In the genomic region with DNA sequence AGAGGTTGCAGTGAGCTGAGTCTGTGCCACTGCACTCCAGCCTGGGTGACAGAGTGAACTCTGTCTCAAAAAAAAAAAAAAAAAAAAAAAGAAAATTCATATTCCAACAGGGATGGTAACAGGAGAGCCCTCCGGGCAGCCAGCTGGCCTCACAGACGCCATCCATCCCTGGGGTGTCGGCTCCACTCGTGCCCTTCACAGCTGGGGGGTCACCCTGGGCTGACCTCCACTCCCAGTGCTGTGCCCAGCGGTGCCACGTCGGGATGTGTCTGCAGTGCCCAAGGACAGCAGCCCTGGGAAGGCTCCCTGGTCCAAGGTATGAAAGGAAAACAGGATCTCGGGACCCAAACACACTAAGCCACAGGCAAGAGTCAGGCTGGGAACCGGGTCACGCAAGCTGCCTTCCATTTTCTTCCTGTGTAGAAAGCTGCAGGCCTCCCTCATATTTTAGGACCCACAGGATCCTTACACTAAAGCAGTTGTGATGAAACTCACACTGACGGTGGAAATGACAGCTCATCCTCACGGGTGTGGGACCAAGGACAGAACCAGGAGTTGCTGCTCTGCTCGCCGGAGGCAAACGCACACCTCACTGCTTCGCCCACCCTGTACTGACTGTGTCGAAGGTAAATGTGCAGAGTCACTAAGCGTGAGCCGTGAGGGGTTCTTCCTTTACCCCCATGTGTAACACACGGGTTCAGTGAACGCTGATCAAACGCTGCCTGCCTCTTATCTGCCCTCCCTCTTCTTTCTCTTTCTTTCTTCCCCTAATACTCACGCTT, we compare ENCODE assay signal across 9 cellular contexts. TPM values are rescaled to one million over a fixed set of nuclear protein-coding genes. Genes with fewer than 3 reads are reported as not detected.
DNase-seq lines count a peak whose midpoint lies in the region; ATAC-seq and TF ChIP-seq lines count a peak whose summit lies in the region.
"Had no signal": no experiment of that assay in that cellular context is flagged by ENCODE, and none has a peak within 500 bp of the region (broad histone marks: within the 10 kb centered on the region; RNA-seq: fewer than 3 reads in every experiment).

No MANE protein-coding gene starts in this region.

- H3K79me2 ChIP-seq in hepatocyte: peaks cover 82% of the 10 kb centered on the region

- peak; percentile 44 for DNase-seq in activated naive CD4-positive, alpha-beta T cell treated with anti-CD3 and anti-CD28 coated beads for 36 hours
- no peak for DNase-seq in activated naive CD4-positive, alpha-beta T cell (lab: John Stamatoyannopoulos, UW)
- peak; percentile 27 to 30 for DNase-seq in activated CD8-positive, alpha-beta memory T cell treated with anti-CD3 and anti-CD28 coated beads for 4 hours (ENCODE audit: low read depth in 2 of 2)
- peak; percentile 54 for DNase-seq in hepatocyte (ENCODE audit: low spot score)
- no peak for DNase-seq in activated effector memory CD4-positive, alpha-beta T cell treated with Interleukin-2 at 50 U/mL for 16 hours
- no peak for DNase-seq in NCI-H526 (lab: John Stamatoyannopoulos, UW)
- no peak for DNase-seq in G401 (ENCODE audit: low spot score)
- DNase-seq: activated CD4-positive, CD25-positive, alpha-beta regulatory T cell treated with anti-CD3 and anti-CD28 coated beads, Interleukin-2, amount 50 U/mL, for 72 hours had no signal

- H2AFZ ChIP-seq in hepatocyte: no peak overlapping the region

- H3K36me3 ChIP-seq in hepatocyte (replicated peaks; ENCODE audit: insufficient read depth, low read depth): no peaks in the 10 kb centered on the region

- 72% methylated on average over 23 of the region's 23 CpGs for WGBS in hepatocyte (ENCODE audit: low lambda C conversion rate, missing lambda C conversion rate)

- H3K4me1 Mint-ChIP-seq in activated naive CD4-positive, alpha-beta T cell treated with anti-CD3 and anti-CD28 coated beads for 36 hours (ENCODE audit: low read depth): peaks cover 75% of the 10 kb centered on the region
- peaks cover 92% of the 10 kb centered on the region for H3K4me1 Mint-ChIP-seq in stimulated activated memory B cell treated with anti-CD40 and anti-IgM and Interleukin-4, amounts not matched to agents 10 μg/mL and 1 μg/mL and 100 μg/mL, for 72 hours

- no peaks in the 10 kb centered on the region for H3K9me3 ChIP-seq in hepatocyte (ENCODE audit: low read depth)

- H3K4me2 ChIP-seq in hepatocyte: peak overlapping the region; percentile 63

- no peaks in the 10 kb centered on the region for H3K9me2 ChIP-seq in hepatocyte (replicated peaks; ENCODE audit: insufficient read depth)

- H3K27me3 ChIP-seq in hepatocyte: no peaks in the 10 kb centered on the region

- no peaks in the 10 kb centered on the region for H3K27me3 Mint-ChIP-seq in activated naive CD4-positive, alpha-beta T cell treated with anti-CD3 and anti-CD28 coated beads for 36 hours (ENCODE audit: low read depth)
- no peaks in the 10 kb centered on the region for H3K27me3 Mint-ChIP-seq in stimulated activated memory B cell treated with anti-CD40 and anti-IgM and Interleukin-4, amounts not matched to agents 10 μg/mL and 1 μg/mL and 100 μg/mL, for 72 hours

- no peak for TF ChIP-seq CTCF in hepatocyte (IDR thresholded peaks at IDR 0.05; ENCODE audit: poor library complexity)

- no peaks in the 10 kb centered on the region for H3K36me3 Mint-ChIP-seq in activated naive CD4-positive, alpha-beta T cell treated with anti-CD3 and anti-CD28 coated beads for 36 hours (ENCODE audit: low read depth)
- H3K36me3 Mint-ChIP-seq in stimulated activated memory B cell treated with anti-CD40 and anti-IgM and Interleukin-4, amounts not matched to agents 10 μg/mL and 1 μg/mL and 100 μg/mL, for 72 hours: no peaks in the 10 kb centered on the region

- no peaks in the 10 kb centered on the region for H3K9me3 Mint-ChIP-seq in activated naive CD4-positive, alpha-beta T cell treated with anti-CD3 and anti-CD28 coated beads for 36 hours
- H3K9me3 Mint-ChIP-seq in stimulated activated memory B cell treated with anti-CD40 and anti-IgM and Interleukin-4, amounts not matched to agents 10 μg/mL and 1 μg/mL and 100 μg/mL, for 72 hours: no peaks in the 10 kb centered on the region

- peak overlapping the region; percentile 2 for H3K4me3 Mint-ChIP-seq in activated naive CD4-positive, alpha-beta T cell treated with anti-CD3 and anti-CD28 coated beads for 36 hours
- peak overlapping the region; percentile 81 for H3K4me3 Mint-ChIP-seq in stimulated activated memory B cell treated with anti-CD40 and anti-IgM and Interleukin-4, amounts not matched to agents 10 μg/mL and 1 μg/mL and 100 μg/mL, for 72 hours

- CTCF ChIA-PET in activated naive CD4-positive, alpha-beta T cell treated with anti-CD3 and anti-CD28 coated beads for 36 hours (lab: Charles Lee): interaction anchor here (0.6 to 1.8 kb wide), 2 partner anchors 34 to 212 kb away, joined by 3 to 8 read pairs; no protein-coding TSS in a partner anchor

- no peak for ATAC-seq in stimulated activated memory B cell treated with anti-CD40 and anti-IgM and Interleukin-4, amounts not matched to agents 10 μg/mL and 1 μg/mL and 100 μg/mL, for 72 hours

- peak overlapping the region; percentile 51 for H3K27ac Mint-ChIP-seq in activated naive CD4-positive, alpha-beta T cell treated with anti-CD3 and anti-CD28 coated beads for 36 hours
- H3K27ac Mint-ChIP-seq in stimulated activated memory B cell treated with anti-CD40 and anti-IgM and Interleukin-4, amounts not matched to agents 10 μg/mL and 1 μg/mL and 100 μg/mL, for 72 hours: peak overlapping the region; percentile 94

- intact Hi-C loops in activated naive CD4-positive, alpha-beta T cell treated with anti-CD3 and anti-CD28 coated beads for 36 hours (cut with micrococcal nuclease): loop anchor here (5.0 to 10.0 kb wide), 2 partner anchors 211 to 632 kb away; no protein-coding TSS in a partner anchor

- in situ Hi-C loops in G401 (cut with HindIII; ENCODE audit: low sequenced_read_pairs): no loop called here

- H4K20me1 ChIP-seq in hepatocyte (ENCODE audit: insufficient read depth, poor library complexity, severe bottlenecking): peaks cover 12% of the 10 kb centered on the region

- H3K27ac ChIP-seq in hepatocyte: peak overlapping the region; percentile 98

- peaks cover 67% of the 10 kb centered on the region for H3K4me1 ChIP-seq in hepatocyte (ENCODE audit: insufficient read depth)

- H3K4me3 ChIP-seq in hepatocyte: no peak overlapping the region

RNA-seq across cellular contexts. Expression of a gene that starts 5.3 kb away (rescaled TPM):
- 10 to 100 TPM; 12.6 to 13.6 TPM for total RNA-seq in activated naive CD4-positive, alpha-beta T cell treated with anti-CD3 and anti-CD28 coated beads for 36 hours
- total RNA-seq in hepatocyte: 19.7 and 30.2 TPM in 2 replicates
- 31.3 and 34.3 TPM in 2 replicates for polyA plus RNA-seq in hepatocyte
- total RNA-seq in G401 (2014; rRNA removed; shearing (Covaris generic)): 16.4 and 22.5 TPM in 2 replicates

Comparison
In these comparisons a context has a peak if more than half of its experiments do, and no peak if none do; other contexts are left out.
1. DNase-seq: peak in activated naive CD4-positive, alpha-beta T cell treated with anti-CD3 and anti-CD28 coated beads for 36 hours (single experiment), activated CD8-positive, alpha-beta memory T cell treated with anti-CD3 and anti-CD28 coated beads for 4 hours (2 of 2) and hepatocyte (single experiment); none in activated naive CD4-positive, alpha-beta T cell (0 of 4), activated effector memory CD4-positive, alpha-beta T cell treated with Interleukin-2 at 50 U/mL for 16 hours (single experiment), NCI-H526 (0 of 2) and G401 (single experiment).